In the genomic region with DNA sequence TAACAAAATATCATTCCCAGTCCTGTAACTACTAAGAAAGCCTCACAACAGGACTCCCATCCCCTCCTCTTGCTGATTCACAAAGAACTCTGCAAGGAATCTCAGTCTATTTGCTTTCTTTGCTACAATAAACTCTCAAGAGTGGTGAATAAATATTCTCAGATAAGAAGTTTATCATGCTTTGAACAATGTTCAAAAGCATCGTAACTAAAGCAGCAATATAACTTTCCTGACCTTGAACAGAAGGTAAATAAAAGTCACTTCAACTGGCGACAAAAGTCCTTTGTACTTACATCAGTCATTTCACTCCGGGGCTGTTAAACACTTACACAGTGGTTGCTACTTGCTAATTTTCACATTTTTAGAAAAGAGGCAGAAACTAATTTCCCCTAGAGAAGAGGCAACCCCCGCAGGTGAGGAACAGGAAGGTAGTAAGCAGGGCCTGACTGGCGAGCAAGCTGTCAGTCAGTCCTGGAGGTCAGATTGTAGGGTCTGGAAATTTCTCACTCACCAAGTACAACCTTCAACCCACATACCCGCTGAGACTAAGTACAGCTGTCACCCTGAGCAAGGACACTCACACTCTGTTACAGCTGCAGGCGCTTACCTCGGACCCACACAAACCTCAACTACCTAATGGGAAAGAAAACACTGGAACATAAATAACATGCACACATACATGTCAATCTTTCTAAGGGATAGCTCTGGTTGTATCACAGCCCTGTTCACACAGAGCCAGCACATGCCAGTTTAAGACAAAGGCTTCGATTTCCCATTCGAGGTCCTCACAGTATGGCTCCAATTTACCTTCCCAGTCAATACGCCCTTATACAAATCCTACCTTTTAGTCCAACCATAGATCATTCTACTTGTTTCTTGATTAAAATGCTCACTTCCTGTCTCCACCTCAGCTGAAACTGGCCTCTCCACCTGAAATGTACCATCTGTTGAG, we compare ENCODE assay signal across 16 cellular contexts.
DNase-seq lines count a peak whose midpoint lies in the region; ATAC-seq, FAIRE-seq and TF ChIP-seq lines count a peak whose summit lies in the region.
"Had no signal": no experiment of that assay in that cellular context is flagged by ENCODE, and none has a peak within 500 bp of the region (broad histone marks: within the 10 kb centered on the region; RNA-seq: fewer than 3 reads in every experiment).

No MANE protein-coding gene starts in this region.

- no peaks in the 10 kb centered on the region for H4K20me1 ChIP-seq in hepatocyte (ENCODE audit: insufficient read depth, poor library complexity, severe bottlenecking)

- peaks cover 0 to 9% (median 4%) of the 10 kb centered on the region in 5 donors for H3K9me3 Mint-ChIP-seq in CD8-positive, alpha-beta memory T cell

- H3K36me3 Mint-ChIP-seq in CD8-positive, alpha-beta memory T cell = no peaks in the 10 kb centered on the region

- no peaks in the 10 kb centered on the region; the same call in 1 of the 2 replicates for H3K9me3 ChIP-seq in HEK293 (ENCODE audit: control insufficient read depth, insufficient read depth, low read depth, low read length)
- no peaks in the 10 kb centered on the region for H3K9me3 ChIP-seq in hepatocyte (ENCODE audit: low read depth)
- no peaks in the 10 kb centered on the region for H3K9me3 ChIP-seq in pancreas
- H3K9me3 ChIP-seq in CD8-positive, alpha-beta memory T cell (ENCODE audit: low read length) = no peaks in the 10 kb centered on the region
- H3K9me3 ChIP-seq: thyroid gland had no signal

- peak overlapping the region; percentile 58 for H3K4me2 ChIP-seq in hepatocyte

- peak overlapping the region in 1 of 8 donors; percentile 66 for H3K27ac Mint-ChIP-seq in CD8-positive, alpha-beta memory T cell
- H3K27ac Mint-ChIP-seq: activated CD8-positive, alpha-beta T cell treated with anti-CD3 and anti-CD28 coated beads for 36 hours; B cell; mesothelial cell of epicardium had no signal

- peak overlapping the region; percentile 54; the same call in 1 of the 2 replicates for H3K27ac ChIP-seq in HEK293 (ENCODE audit: extremely low read depth, low read depth, low read length)
- peak overlapping the region; percentile 25 for H3K27ac ChIP-seq in hepatocyte
- H3K27ac ChIP-seq in pancreas = peak overlapping the region; percentile 70 to 83 (median 76)
- no peak overlapping the region for H3K27ac ChIP-seq in CD8-positive, alpha-beta memory T cell (ENCODE audit: low read depth, low read length)

- intact Hi-C loops in pancreas (cut with DNase I) = no loop called here

- no peak overlapping the region for H3K4me3 ChIP-seq in HEK293 (ENCODE audit: low read depth, low read length)
- H3K4me3 ChIP-seq in hepatocyte = no peak overlapping the region
- H3K4me3 ChIP-seq in pancreas = no peak overlapping the region
- no peak overlapping the region for H3K4me3 ChIP-seq in CD8-positive, alpha-beta memory T cell (ENCODE audit: low read length)
- H3K4me3 ChIP-seq: thyroid gland had no signal

- H3K27me3 ChIP-seq in hepatocyte (no peaks in the 10 kb centered on the region), pancreas (no peaks in the 10 kb centered on the region)
- H3K27me3 ChIP-seq in CD8-positive, alpha-beta memory T cell (ENCODE audit: insufficient read depth, low read length, poor library complexity, severe bottlenecking) = no peaks in the 10 kb centered on the region
- H3K27me3 ChIP-seq: thyroid gland had no signal

- DNase-seq in NCI-H345 (lab: John Stamatoyannopoulos, UW) (peak; percentile 31), hepatocyte (ENCODE audit: low spot score) (peak; percentile 58), pancreas (peak in 3 of 6 donors; percentile 47 to 65 (median 51)), COR-L47 (lab: John Stamatoyannopoulos, UW) (no peak), glomerular visceral epithelial cell (ENCODE audit: extremely low spot score) (no peak), mesenteric fat pad (ENCODE audit: low spot score) (no peak)
- DNase-seq in CD8-positive, alpha-beta memory T cell = no peak
- DNase-seq: activated CD8-positive, alpha-beta T cell treated with anti-CD3 and anti-CD28 coated beads for 36 hours; activated effector memory CD4-positive, alpha-beta T cell treated with Interleukin-2 at 50 U/mL for 16 hours; aorta; EL; posterior cingulate gyrus; thyroid gland had no signal

- no peak for TF ChIP-seq CTCF in HEK293 (tag by site-specific recombination; IDR thresholded peaks at IDR 0.05)
- no peak for TF ChIP-seq CTCF in hepatocyte (IDR thresholded peaks at IDR 0.05; ENCODE audit: poor library complexity)
- TF ChIP-seq CTCF in pancreas (IDR thresholded peaks at IDR 0.05) = no peak

- CTCF ChIA-PET in HEK293 (lab: Yijun Ruan, JAX) = interaction anchor here (1.0 kb wide), 1 partner anchor 468 kb away, joined by 3 read pairs; no protein-coding TSS in a partner anchor
- CTCF ChIA-PET in CD8-positive, alpha-beta memory T cell (lab: Charles Lee) = no interaction called here

- H3K4me3 Mint-ChIP-seq in CD8-positive, alpha-beta memory T cell = no peak overlapping the region
- H3K4me3 Mint-ChIP-seq: activated CD8-positive, alpha-beta T cell treated with anti-CD3 and anti-CD28 coated beads for 36 hours; B cell; mesothelial cell of epicardium had no signal

- H3K4me1 ChIP-seq in HEK293 (ENCODE audit: control insufficient read depth, insufficient read depth, low read length) (peaks cover 7% of the 10 kb centered on the region), hepatocyte (ENCODE audit: insufficient read depth) (peaks cover 4% of the 10 kb centered on the region), pancreas (peaks cover 14 to 21% (median 14%) of the 10 kb centered on the region in 3 donors)
- H3K4me1 ChIP-seq in CD8-positive, alpha-beta memory T cell (ENCODE audit: insufficient read depth, low read length) = peaks cover 6% of the 10 kb centered on the region

- H3K27me3 Mint-ChIP-seq in CD8-positive, alpha-beta memory T cell = peaks cover 0 to 4% of the 10 kb centered on the region in 2 donors
- H3K27me3 Mint-ChIP-seq: activated CD8-positive, alpha-beta T cell treated with anti-CD3 and anti-CD28 coated beads for 36 hours had no signal

- H3K79me2 ChIP-seq in hepatocyte = peaks cover 49% of the 10 kb centered on the region

- peak; percentile 84 to 91 (median 89) for ATAC-seq in pancreas
- ATAC-seq: activated CD8-positive, alpha-beta T cell treated with anti-CD3 and anti-CD28 coated beads for 36 hours had no signal

- no peak overlapping the region for H2AFZ ChIP-seq in hepatocyte

- 49% methylated on average over 11 of the region's 11 CpGs for WGBS in hepatocyte (ENCODE audit: low lambda C conversion rate, missing lambda C conversion rate)
- 20 to 29% methylated on average over 11 of the region's 11 CpGs for WGBS in pancreas, 2 donors

- H3K36me3 ChIP-seq in HEK293 (ENCODE audit: control insufficient read depth in 2 of 2, insufficient read depth in 1 of 2, low read length in 2 of 2) = no peaks in the 10 kb centered on the region
- no peaks in the 10 kb centered on the region for H3K36me3 ChIP-seq in hepatocyte (replicated peaks; ENCODE audit: insufficient read depth, low read depth)
- H3K36me3 ChIP-seq in pancreas = no peaks in the 10 kb centered on the region
- H3K36me3 ChIP-seq in CD8-positive, alpha-beta memory T cell (ENCODE audit: insufficient read depth, low read length) = no peaks in the 10 kb centered on the region
- H3K36me3 ChIP-seq: thyroid gland had no signal

- H3K4me1 Mint-ChIP-seq in CD8-positive, alpha-beta memory T cell = peaks cover 2 to 5% (median 5%) of the 10 kb centered on the region in 3 donors
- H3K4me1 Mint-ChIP-seq: B cell had no signal

- POLR2A ChIA-PET in HEK293 (lab: Yijun Ruan, JAX) = no interaction called here
- POLR2A ChIA-PET in CD8-positive, alpha-beta memory T cell (lab: Charles Lee) = no interaction called here

- peak; percentile 51 for FAIRE-seq in pancreas (lab: Jason Lieb, UNC)

- no peaks in the 10 kb centered on the region for H3K9me2 ChIP-seq in hepatocyte (replicated peaks; ENCODE audit: insufficient read depth)

TF ChIP-seq in HEK293, 187 proteins besides CTCF, POLR2A, EP300 and RAD21 (continues in another document):
- TF ChIP-seq ZSCAN16 (tag by site-specific recombination; IDR thresholded peaks at IDR 0.05) (no peak), ZNF785 (tag by site-specific recombination; IDR thresholded peaks at IDR 0.05) (no peak), ZNF416 (tag by site-specific recombination; IDR thresholded peaks at IDR 0.05) (no peak), FEZF1 (tag by site-specific recombination; IDR thresholded peaks at IDR 0.05) (peak; percentile 67), ZSCAN30 (tag by site-specific recombination; IDR thresholded peaks at IDR 0.05) (no peak), OSR2 (tag by site-specific recombination; IDR thresholded peaks at IDR 0.05) (peak; percentile 39; the same call in 1 of the 2 replicates), ZIC2 (tag by site-specific recombination; IDR thresholded peaks at IDR 0.05) (peak; percentile 22; the same call in 1 of the 2 replicates), KLF1 (tag by site-specific recombination; IDR thresholded peaks at IDR 0.05) (no peak), ZNF654 (tag by site-specific recombination; IDR thresholded peaks at IDR 0.05; ENCODE audit: low read depth) (no peak), ZNF169 (tag by site-specific recombination; IDR thresholded peaks at IDR 0.05) (no peak), ZNF274 (IDR thresholded peaks at IDR 0.05; ENCODE audit: low read length) (no peak), ZNF274 (tag by site-specific recombination; IDR thresholded peaks at IDR 0.05; ENCODE audit: borderline replicate concordance) (no peak), ZNF184 (tag by site-specific recombination; IDR thresholded peaks at IDR 0.05) (no peak), ZNF350 (tag by site-specific recombination; IDR thresholded peaks at IDR 0.05) (no peak), ZNF561 (tag by site-specific recombination; IDR thresholded peaks at IDR 0.05; ENCODE audit: borderline replicate concordance) (no peak)
- TF ChIP-seq, protein P1, sequence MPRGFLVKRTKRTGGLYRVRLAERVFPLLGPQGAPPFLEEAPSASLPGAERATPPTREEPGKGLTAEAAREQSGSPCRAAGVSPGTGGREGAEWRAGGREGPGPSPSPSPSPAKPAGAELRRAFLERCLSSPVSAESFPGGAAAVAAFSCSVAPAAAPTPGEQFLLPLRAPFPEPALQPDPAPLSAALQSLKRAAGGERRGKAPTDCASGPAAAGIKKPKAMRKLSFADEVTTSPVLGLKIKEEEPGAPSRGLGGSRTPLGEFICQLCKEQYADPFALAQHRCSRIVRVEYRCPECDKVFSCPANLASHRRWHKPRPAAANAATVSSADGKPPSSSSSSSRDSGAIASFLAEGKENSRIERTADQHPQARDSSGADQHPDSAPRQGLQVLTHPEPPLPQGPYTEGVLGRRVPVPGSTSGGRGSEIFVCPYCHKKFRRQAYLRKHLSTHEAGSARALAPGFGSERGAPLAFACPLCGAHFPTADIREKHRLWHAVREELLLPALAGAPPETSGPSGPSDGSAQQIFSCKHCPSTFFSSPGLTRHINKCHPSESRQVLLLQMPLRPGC (tag by site-specific recombination; IDR thresholded peaks at IDR 0.05) = no peak

Comparison
In these comparisons a context has a peak if more than half of its experiments do, and no peak if none do; other contexts are left out.
1. DNase-seq: peak in NCI-H345 (single experiment) and hepatocyte (single experiment); none in COR-L47 (single experiment), glomerular visceral epithelial cell (single experiment), CD8-positive, alpha-beta memory T cell (0 of 5) and mesenteric fat pad (single experiment).